Comparison of ENCODE assay signal across 14 cellular contexts in genomic region chr3:123610331-123610730, GRCh38. TPM values are rescaled to one million over a fixed set of nuclear protein-coding genes. Genes with fewer than 3 reads are reported as not detected.
DNase-seq lines count a peak whose midpoint lies in the region; ATAC-seq and TF ChIP-seq lines count a peak whose summit lies in the region.
"Had no signal": no experiment of that assay in that cellular context is flagged by ENCODE, and none has a peak within 500 bp of the region (broad histone marks: within the 10 kb centered on the region; RNA-seq: fewer than 3 reads in every experiment).

No MANE protein-coding gene starts in this region.

- H3K27ac Mint-ChIP-seq in T-helper 17 cell = no peak overlapping the region
- H3K27ac Mint-ChIP-seq in CD4-positive, alpha-beta T cell = no peak overlapping the region
- H3K27ac Mint-ChIP-seq in activated T-cell treated with anti-CD3 and anti-CD28 coated beads, Interleukin-2, amount 50 U/mL, for 72 hours = no peak overlapping the region

- H3K9me3 Mint-ChIP-seq in CD4-positive, alpha-beta T cell = no peaks in the 10 kb centered on the region
- no peaks in the 10 kb centered on the region for H3K9me3 Mint-ChIP-seq in activated T-cell treated with anti-CD3 and anti-CD28 coated beads, Interleukin-2, amount 50 U/mL, for 72 hours

- DNase-seq in GF-D8 (lab: John Stamatoyannopoulos, UW) (peak; percentile 82), T-helper 17 cell (no peak), cerebellar cortex (ENCODE audit: low spot score) (no peak), hippocampal formation (lab: John Stamatoyannopoulos, UW) (no peak)
- DNase-seq in CD4-positive, alpha-beta T cell = no peak
- no peak for DNase-seq in activated T-cell treated with anti-CD3 and anti-CD28 coated beads, Interleukin-2, amount 50 U/mL, for 72 hours
- DNase-seq: COR-L47; foreskin keratinocyte; stimulated activated CD4-positive, alpha-beta T cell treated with anti-CD3 and anti-CD28 coated beads, Interleukin-15, amount 100 ng/mL, for 24 hours; testis had no signal

- H3K27ac ChIP-seq in CD4-positive, alpha-beta T cell (ENCODE audit: low read depth, low read length) = no peak overlapping the region
- H3K27ac ChIP-seq: foreskin keratinocyte, KMS-11, testis had no signal

- H3K27me3 Mint-ChIP-seq in T-helper 17 cell = no peaks in the 10 kb centered on the region
- no peaks in the 10 kb centered on the region for H3K27me3 Mint-ChIP-seq in CD4-positive, alpha-beta T cell
- no peaks in the 10 kb centered on the region for H3K27me3 Mint-ChIP-seq in activated T-cell treated with anti-CD3 and anti-CD28 coated beads, Interleukin-2, amount 50 U/mL, for 72 hours (ENCODE audit: low read depth)

- intact Hi-C loops in CD4-positive, alpha-beta T cell (cut with DNase I, micrococcal nuclease) = no loop called here

- POLR2A ChIA-PET in CD4-positive, alpha-beta T cell (lab: Charles Lee) = no interaction called here

- H3K4me3 Mint-ChIP-seq in T-helper 17 cell = no peak overlapping the region
- no peak overlapping the region for H3K4me3 Mint-ChIP-seq in CD4-positive, alpha-beta T cell
- no peak overlapping the region for H3K4me3 Mint-ChIP-seq in activated T-cell treated with anti-CD3 and anti-CD28 coated beads, Interleukin-2, amount 50 U/mL, for 72 hours

- ATAC-seq in GM21360 (IDR thresholded peaks at IDR 0.05; ENCODE audit: unreplicated experiment) (peak; percentile 75), HG03432 (IDR thresholded peaks at IDR 0.05; ENCODE audit: unreplicated experiment) (peak; percentile 86), T-helper 17 cell (peak; percentile 50)
- ATAC-seq in CD4-positive, alpha-beta T cell (ENCODE audit: poor library complexity) = no peak
- ATAC-seq in activated T-cell treated with anti-CD3 and anti-CD28 coated beads, Interleukin-2, amount 50 U/mL, for 72 hours (replicated peaks in 1 of 2) = no peak
- ATAC-seq: foreskin keratinocyte, Right ventricle myocardium inferior had no signal

- CTCF ChIA-PET in CD4-positive, alpha-beta T cell (lab: Charles Lee) = no interaction called here

- no peaks in the 10 kb centered on the region for H3K9me3 ChIP-seq in T-helper 17 cell (ENCODE audit: control insufficient read depth, low read length, poor library complexity, severe bottlenecking)
- no peaks in the 10 kb centered on the region for H3K9me3 ChIP-seq in CD4-positive, alpha-beta T cell (ENCODE audit: control insufficient read depth, low read length)
- H3K9me3 ChIP-seq: testis had no signal

- no peaks in the 10 kb centered on the region for H3K27me3 ChIP-seq in CD4-positive, alpha-beta T cell (ENCODE audit: control insufficient read depth, insufficient read depth, low read length)
- H3K27me3 ChIP-seq: foreskin keratinocyte, testis had no signal

- H3K36me3 Mint-ChIP-seq in T-helper 17 cell (ENCODE audit: low read depth) = no peaks in the 10 kb centered on the region
- peaks cover 23% of the 10 kb centered on the region for H3K36me3 Mint-ChIP-seq in CD4-positive, alpha-beta T cell (ENCODE audit: low read depth)
- H3K36me3 Mint-ChIP-seq in activated T-cell treated with anti-CD3 and anti-CD28 coated beads, Interleukin-2, amount 50 U/mL, for 72 hours (ENCODE audit: insufficient read depth in 2 of 2) = no peaks in the 10 kb centered on the region

- no peaks in the 10 kb centered on the region for H3K4me1 Mint-ChIP-seq in T-helper 17 cell
- H3K4me1 Mint-ChIP-seq in CD4-positive, alpha-beta T cell (ENCODE audit: low read depth) = no peaks in the 10 kb centered on the region
- H3K4me1 Mint-ChIP-seq in activated T-cell treated with anti-CD3 and anti-CD28 coated beads, Interleukin-2, amount 50 U/mL, for 72 hours (ENCODE audit: low read depth) = peaks cover 13% of the 10 kb centered on the region

- TF ChIP-seq CTCF in CD4-positive, alpha-beta T cell (IDR thresholded peaks at IDR 0.05) = no peak

RNA-seq across cellular contexts. Expression of gene HACD2, which starts 25.5 kb away (rescaled TPM):
- total RNA-seq in T-helper 17 cell = 10 to 100 TPM; 16.2 to 18.9 TPM
- total RNA-seq in CD4-positive, alpha-beta T cell = 10 to 100 TPM; 12.1 to 13.3 TPM
- 10 to 100 TPM; 27.1 to 30.0 TPM for total RNA-seq in activated T-cell treated with anti-CD3 and anti-CD28 coated beads, Interleukin-2, amount 50 U/mL, for 72 hours

Comparison
In these comparisons a context has a peak if more than half of its experiments do, and no peak if none do; other contexts are left out.
1. ATAC-seq: peak in GM21360 (single experiment), HG03432 (single experiment) and T-helper 17 cell (single experiment); none in CD4-positive, alpha-beta T cell (single experiment) and activated T-cell treated with anti-CD3 and anti-CD28 coated beads, Interleukin-2, amount 50 U/mL, for 72 hours (0 of 2).